In the genomic region with DNA sequence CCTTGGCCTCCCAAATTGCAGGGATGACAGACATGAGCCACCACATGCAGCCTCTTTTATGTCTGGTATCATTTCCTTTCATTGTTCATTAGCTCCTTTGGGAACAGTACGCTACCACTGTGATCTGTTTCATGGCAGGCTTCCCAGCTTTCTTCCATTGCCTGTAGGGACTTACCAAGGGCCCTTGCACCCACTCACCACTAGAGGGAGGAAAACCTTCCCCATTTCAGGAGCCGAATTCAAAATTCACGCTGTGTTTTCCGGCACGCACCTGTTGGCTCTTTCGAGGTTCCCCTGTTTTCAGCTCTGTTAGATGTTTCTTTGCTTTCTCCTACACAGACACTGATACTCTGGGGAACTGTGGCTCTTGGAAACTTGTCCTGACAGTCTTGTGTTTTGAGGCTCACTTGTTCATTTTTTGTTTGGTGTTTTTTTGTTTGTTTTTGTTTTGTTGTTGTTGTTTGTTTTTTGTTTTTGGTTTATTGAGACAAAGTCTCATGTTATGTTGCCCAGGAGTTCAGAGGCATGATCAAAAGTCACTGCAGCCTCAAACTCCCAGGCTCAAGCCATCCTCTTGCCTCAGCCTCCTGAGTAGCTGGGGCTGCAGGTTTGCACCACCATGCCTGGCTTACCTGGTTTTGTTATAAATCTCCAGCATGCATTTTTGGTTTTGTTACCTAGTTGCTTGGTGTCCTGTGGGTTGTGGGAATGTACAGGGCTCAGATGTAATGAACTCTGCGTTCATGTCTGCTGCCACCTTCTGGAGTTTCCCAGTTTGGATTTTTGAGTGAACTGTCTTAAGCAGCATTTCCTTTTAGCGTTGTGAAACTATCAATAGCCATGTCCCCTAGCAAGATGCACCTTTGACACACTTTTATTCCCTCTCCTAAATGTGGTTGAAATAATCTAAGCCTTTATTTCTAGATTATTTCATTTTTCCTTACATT, we compare ENCODE assay signal across 10 cellular contexts. TPM values are rescaled to one million over a fixed set of nuclear protein-coding genes. Genes with fewer than 3 reads are reported as not detected.
DNase-seq lines count a peak whose midpoint lies in the region; ATAC-seq and TF ChIP-seq lines count a peak whose summit lies in the region.
"Had no signal": no experiment of that assay in that cellular context is flagged by ENCODE, and none has a peak within 500 bp of the region (broad histone marks: within the 10 kb centered on the region; RNA-seq: fewer than 3 reads in every experiment).

No MANE protein-coding gene starts in this region.

- H3K36me3 ChIP-seq in BLaER1 treated with 17β-estradiol and CSF1 and Interleukin-3, amounts not matched to agents 10 nM and 100 nM, result no peaks in the 10 kb centered on the region
- H3K36me3 ChIP-seq in GM23338 (ENCODE audit: insufficient read depth), result no peaks in the 10 kb centered on the region

- TF ChIP-seq CTCF in GM23338 (conservative IDR thresholded peaks at IDR 0.05; ENCODE audit: low read depth in 2 of 2), result peak; percentile 70 to 81
- TF ChIP-seq CTCF in glutamatergic neuron (IDR thresholded peaks at IDR 0.05; ENCODE audit: partially characterized antibody, unreplicated experiment), result peak; percentile 86

- intact Hi-C loops in posterior cingulate gyrus (cut with DNase I), result no loop called here

- H3K27me3 Mint-ChIP-seq in GM23338 (ENCODE audit: insufficient read depth, low read depth, poor library complexity) (peaks cover 11% of the 10 kb centered on the region), glutamatergic neuron (ENCODE audit: unreplicated experiment) (peaks cover 2% of the 10 kb centered on the region)
- peaks cover 29% of the 10 kb centered on the region for H3K27me3 Mint-ChIP-seq in activated T-cell treated with anti-CD3 and anti-CD28 coated beads, Interleukin-2, amount 50 U/mL, for 72 hours (ENCODE audit: low read depth)

- no peak overlapping the region for H3K9ac ChIP-seq in BLaER1 treated with 17β-estradiol and CSF1 and Interleukin-3, amounts not matched to agents 10 nM and 100 nM

- no peaks in the 10 kb centered on the region for H3F3A ChIP-seq in GM23338 (replicated peaks; ENCODE audit: low read depth)

- H3K4me3 Mint-ChIP-seq in GM23338, result no peak overlapping the region
- no peak overlapping the region for H3K4me3 Mint-ChIP-seq in activated T-cell treated with anti-CD3 and anti-CD28 coated beads, Interleukin-2, amount 50 U/mL, for 72 hours
- H3K4me3 Mint-ChIP-seq in glutamatergic neuron (ENCODE audit: unreplicated experiment), result no peak overlapping the region
- H3K4me3 Mint-ChIP-seq: IgD-negative memory B cell; naive thymus-derived CD8-positive, alpha-beta T cell had no signal

- ATAC-seq in GM23338, result peak; percentile 87
- no peak for ATAC-seq in activated T-cell treated with anti-CD3 and anti-CD28 coated beads, Interleukin-2, amount 50 U/mL, for 72 hours (replicated peaks in 1 of 2)
- ATAC-seq in HG02938 (IDR thresholded peaks at IDR 0.05; ENCODE audit: unreplicated experiment), result no peak
- ATAC-seq in GM21576 (IDR thresholded peaks at IDR 0.05; ENCODE audit: unreplicated experiment), result no peak
- ATAC-seq: naive thymus-derived CD8-positive, alpha-beta T cell had no signal

- no peaks in the 10 kb centered on the region for H3K79me2 ChIP-seq in GM23338 (replicated peaks; ENCODE audit: insufficient read depth)

- 0 out of 2 replicates have a peak overlapping the region, but pooled peaks have one; percentile 23 for H2AFZ ChIP-seq in GM23338

- H3K4me1 ChIP-seq in BLaER1 treated with 17β-estradiol and CSF1 and Interleukin-3, amounts not matched to agents 10 nM and 100 nM, result peaks cover 18 to 38% (median 29%) of the 10 kb centered on the region in 10 experiments
- H3K4me1 ChIP-seq in GM23338 (ENCODE audit: insufficient read depth), result peaks cover 11% of the 10 kb centered on the region

- no peak overlapping the region for H3K4me3 ChIP-seq in BLaER1 treated with 17β-estradiol and CSF1 and Interleukin-3, amounts not matched to agents 10 nM and 100 nM
- H3K4me3 ChIP-seq in GM23338, result no peak overlapping the region

- H3K36me3 Mint-ChIP-seq in GM23338 (ENCODE audit: low read depth) (no peaks in the 10 kb centered on the region), glutamatergic neuron (ENCODE audit: unreplicated experiment) (peaks cover 5% of the 10 kb centered on the region)
- no peaks in the 10 kb centered on the region for H3K36me3 Mint-ChIP-seq in activated T-cell treated with anti-CD3 and anti-CD28 coated beads, Interleukin-2, amount 50 U/mL, for 72 hours (ENCODE audit: insufficient read depth in 2 of 2)
- H3K36me3 Mint-ChIP-seq: naive thymus-derived CD8-positive, alpha-beta T cell had no signal

- no peaks in the 10 kb centered on the region for H3K9me2 ChIP-seq in GM23338 (ENCODE audit: insufficient read depth)

- H3K27me3 ChIP-seq in BLaER1 treated with 17β-estradiol and CSF1 and Interleukin-3, amounts not matched to agents 10 nM and 100 nM, result no peaks in the 10 kb centered on the region
- no peaks in the 10 kb centered on the region for H3K27me3 ChIP-seq in GM23338 (ENCODE audit: insufficient read depth)

- no peaks in the 10 kb centered on the region for H3K9me3 ChIP-seq in BLaER1 treated with 17β-estradiol and CSF1 and Interleukin-3, amounts not matched to agents 10 nM and 100 nM (replicated peaks in 1 of 11)

- H4K20me1 ChIP-seq in BLaER1 treated with 17β-estradiol and CSF1 and Interleukin-3, amounts not matched to agents 10 nM and 100 nM, result 0 out of 22 replicates have a peak, but pooled peaks cover 0 to 6% (median 0%) of the 10 kb centered on the region in 11 experiments
- no peaks in the 10 kb centered on the region for H4K20me1 ChIP-seq in GM23338 (replicated peaks; ENCODE audit: insufficient read depth)

- no peak overlapping the region for H3K27ac ChIP-seq in BLaER1 treated with 17β-estradiol and CSF1 and Interleukin-3, amounts not matched to agents 10 nM and 100 nM
- H3K27ac ChIP-seq in GM23338 (ENCODE audit: low read depth), result no peak overlapping the region

- H3K4me2 ChIP-seq in BLaER1 treated with 17β-estradiol and CSF1 and Interleukin-3, amounts not matched to agents 10 nM and 100 nM, result peak overlapping the region in 8 of 11 experiments; percentile 15 to 60 (median 24); a peak in 11 of 22 replicates
- no peak overlapping the region; the same call in 1 of the 2 replicates for H3K4me2 ChIP-seq in GM23338

- DNase-seq in GM23338 (ENCODE audit: low spot score) (peak; percentile 83), NCI-H345 treated with DMSO at 0.1 percent for 48 hours (lab: John Stamatoyannopoulos, UW; ENCODE audit: unreplicated experiment) (peak; percentile 82), glutamatergic neuron (peak; percentile 56), posterior cingulate gyrus (peak in 6 of 10 donors; percentile 51 to 90 (median 54))
- peak; percentile 12 to 14 for DNase-seq in activated T-cell treated with anti-CD3 and anti-CD28 coated beads, Interleukin-2, amount 50 U/mL, for 72 hours

- H3K4me1 Mint-ChIP-seq in GM23338, result peaks cover 32% of the 10 kb centered on the region
- H3K4me1 Mint-ChIP-seq in activated T-cell treated with anti-CD3 and anti-CD28 coated beads, Interleukin-2, amount 50 U/mL, for 72 hours (ENCODE audit: low read depth), result peaks cover 11% of the 10 kb centered on the region
- peaks cover 11% of the 10 kb centered on the region for H3K4me1 Mint-ChIP-seq in glutamatergic neuron (ENCODE audit: low read depth, unreplicated experiment)

- H3K27ac Mint-ChIP-seq in GM23338, result no peak overlapping the region
- H3K27ac Mint-ChIP-seq in activated T-cell treated with anti-CD3 and anti-CD28 coated beads, Interleukin-2, amount 50 U/mL, for 72 hours, result no peak overlapping the region
- H3K27ac Mint-ChIP-seq in glutamatergic neuron (ENCODE audit: unreplicated experiment), result no peak overlapping the region
- H3K27ac Mint-ChIP-seq: naive thymus-derived CD8-positive, alpha-beta T cell had no signal

- no peaks in the 10 kb centered on the region for H3K9me3 Mint-ChIP-seq in GM23338
- no peaks in the 10 kb centered on the region for H3K9me3 Mint-ChIP-seq in activated T-cell treated with anti-CD3 and anti-CD28 coated beads, Interleukin-2, amount 50 U/mL, for 72 hours
- peaks cover 3% of the 10 kb centered on the region for H3K9me3 Mint-ChIP-seq in glutamatergic neuron (ENCODE audit: unreplicated experiment)
- H3K9me3 Mint-ChIP-seq: IgD-negative memory B cell; naive thymus-derived CD8-positive, alpha-beta T cell had no signal

TF ChIP-seq in GM23338, 12 proteins besides CTCF, POLR2A, EP300 and RAD21 (continues in another document):
- TF ChIP-seq CREB1 (CRISPR knock-in tag; IDR thresholded peaks at IDR 0.05; ENCODE audit: low read depth), result no peak

RNA-seq across cellular contexts. Expression of a gene that starts 2.3 kb away (rescaled TPM):
- total RNA-seq in GM23338 (2014; rRNA removed; shearing (Covaris generic)), result not detected in 2 replicates
- polyA plus RNA-seq in GM23338 (2016; fragmentation: Nextera tagmentation; extraction: Ambion mirVana), result not detected in 2 replicates
- total RNA-seq in activated T-cell treated with anti-CD3 and anti-CD28 coated beads, Interleukin-2, amount 50 U/mL, for 72 hours, result not detected
- total RNA-seq in glutamatergic neuron (ENCODE audit: unreplicated experiment), result not detected
- total RNA-seq: naive thymus-derived CD8-positive, alpha-beta T cell had no signal
- polyA plus RNA-seq: IgD-negative memory B cell; naive thymus-derived CD8-positive, alpha-beta T cell had no signal

RNA-seq across cellular contexts. Expression of a gene that starts 15.0 kb away (rescaled TPM):
- not detected in 2 replicates for total RNA-seq in GM23338 (2014; rRNA removed; shearing (Covaris generic))
- polyA plus RNA-seq in GM23338 (2016; fragmentation: Nextera tagmentation; extraction: Ambion mirVana), result not detected in 2 replicates
- not detected for total RNA-seq in activated T-cell treated with anti-CD3 and anti-CD28 coated beads, Interleukin-2, amount 50 U/mL, for 72 hours
- not detected for total RNA-seq in glutamatergic neuron (ENCODE audit: unreplicated experiment)
- total RNA-seq: naive thymus-derived CD8-positive, alpha-beta T cell had no signal
- polyA plus RNA-seq: IgD-negative memory B cell; naive thymus-derived CD8-positive, alpha-beta T cell had no signal

RNA-seq across cellular contexts. Expression of a gene that starts 32.1 kb away (rescaled TPM):
- total RNA-seq in GM23338 (2014; rRNA removed; shearing (Covaris generic)), result not detected in 2 replicates
- 0.24 TPM in 1 of 2 replicates, not detected in the other for polyA plus RNA-seq in GM23338 (2016; fragmentation: Nextera tagmentation; extraction: Ambion mirVana)
- under 1 TPM in 1 of 2 donors, not detected in 1; 0.21 TPM for total RNA-seq in activated T-cell treated with anti-CD3 and anti-CD28 coated beads, Interleukin-2, amount 50 U/mL, for 72 hours
- total RNA-seq in glutamatergic neuron (ENCODE audit: unreplicated experiment), result 0.76 TPM
- polyA plus RNA-seq: IgD-negative memory B cell; naive thymus-derived CD8-positive, alpha-beta T cell had no signal

RNA-seq across cellular contexts. Expression of a gene that starts 42.5 kb away (rescaled TPM):
- total RNA-seq in GM23338 (2014; rRNA removed; shearing (Covaris generic)), result not detected in 2 replicates
- not detected in 2 replicates for polyA plus RNA-seq in GM23338 (2016; fragmentation: Nextera tagmentation; extraction: Ambion mirVana)
- total RNA-seq in activated T-cell treated with anti-CD3 and anti-CD28 coated beads, Interleukin-2, amount 50 U/mL, for 72 hours, result not detected
- total RNA-seq in glutamatergic neuron (ENCODE audit: unreplicated experiment), result not detected
- polyA plus RNA-seq: IgD-negative memory B cell; naive thymus-derived CD8-positive, alpha-beta T cell had no signal

RNA-seq across cellular contexts. Expression of a gene that starts 53.3 kb away (rescaled TPM):
- not detected in 2 replicates for total RNA-seq in GM23338 (2014; rRNA removed; shearing (Covaris generic))
- polyA plus RNA-seq in GM23338 (2016; fragmentation: Nextera tagmentation; extraction: Ambion mirVana), result not detected in 2 replicates
- total RNA-seq in activated T-cell treated with anti-CD3 and anti-CD28 coated beads, Interleukin-2, amount 50 U/mL, for 72 hours, result not detected
- total RNA-seq in glutamatergic neuron (ENCODE audit: unreplicated experiment), result not detected
- polyA plus RNA-seq: IgD-negative memory B cell; naive thymus-derived CD8-positive, alpha-beta T cell had no signal

Comparison
In these comparisons a context has a peak if more than half of its experiments do, and no peak if none do; other contexts are left out.
1. DNase-seq: peak in every context shown above with its lines; median percentile 83 in GM23338; 82 in NCI-H345 treated with DMSO at 0.1 percent for 48 hours; 56 in glutamatergic neuron; 54 in posterior cingulate gyrus; 13 in activated T-cell treated with anti-CD3 and anti-CD28 coated beads, Interleukin-2, amount 50 U/mL, for 72 hours.